13 cellular contexts compared by ENCODE assay signal in the genomic region with DNA sequence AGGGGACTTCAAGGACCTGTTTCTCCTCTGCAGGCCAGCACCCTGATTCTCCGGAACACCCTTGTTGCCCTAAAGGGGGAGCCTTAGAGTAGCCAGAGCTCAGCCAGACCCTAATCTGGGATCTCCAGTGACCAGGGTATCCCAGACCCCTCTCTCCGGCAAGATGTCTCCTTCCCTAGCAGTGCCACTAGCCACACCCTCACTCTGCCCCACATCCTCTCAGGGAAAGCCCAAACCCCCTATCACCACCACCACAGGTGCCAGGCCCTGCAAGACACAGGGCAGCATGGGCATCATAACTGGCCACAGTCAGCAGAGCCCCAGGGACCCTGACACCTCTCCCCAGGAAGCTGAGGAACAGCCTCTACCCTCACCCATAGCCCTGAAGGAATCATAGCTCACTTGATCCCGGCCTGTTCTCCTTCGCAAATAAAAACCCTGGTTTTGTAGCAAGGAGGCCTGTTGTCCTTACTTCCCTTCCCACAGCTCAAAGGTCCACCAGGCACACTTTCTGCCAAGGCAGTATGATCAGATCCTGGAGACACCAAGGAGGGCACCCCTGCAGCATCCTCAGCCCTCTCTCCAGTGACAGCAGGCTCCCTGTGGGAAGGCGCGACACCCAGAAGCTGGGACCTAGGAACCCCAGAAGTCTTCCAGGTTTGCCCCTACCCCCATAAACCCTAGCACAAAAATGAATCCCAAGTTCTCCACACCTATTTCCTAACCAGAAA. TPM values are rescaled to one million over a fixed set of nuclear protein-coding genes. Genes with fewer than 3 reads are reported as not detected.
A peak's percentile ranks its signal among the peaks of the same experiment; 100 is the strongest.
DNase-seq lines count a peak whose midpoint lies in the region; ATAC-seq, FAIRE-seq and TF ChIP-seq lines count a peak whose summit lies in the region.
"Had no signal": no experiment of that assay in that cellular context is flagged by ENCODE, and none has a peak within 500 bp of the region (broad histone marks: within the 10 kb centered on the region; RNA-seq: fewer than 3 reads in every experiment).

No MANE protein-coding gene starts in this region.

- H3K9me3 Mint-ChIP-seq in activated naive CD4-positive, alpha-beta T cell treated with anti-CD3 and anti-CD28 coated beads, Interleukin-2, amount 50 U/mL, for 24 hours: no peaks in the 10 kb centered on the region
- no peaks in the 10 kb centered on the region for H3K9me3 Mint-ChIP-seq in stimulated activated effector memory CD8-positive, alpha-beta T cell treated with anti-CD3 and anti-CD28 coated beads, Interleukin-12 subunit alpha, Interleukin-12 subunit beta, amount 100 ng/mL, for 72 hours

- H3K4me1 ChIP-seq in PC-3 (ENCODE audit: insufficient read depth, low read length): peaks cover 24% of the 10 kb centered on the region

- peaks cover under 1% of the 10 kb centered on the region for H3F3A ChIP-seq in PC-3 (ENCODE audit: low read length, unreplicated experiment)

- H3K27me3 Mint-ChIP-seq in activated naive CD4-positive, alpha-beta T cell treated with anti-CD3 and anti-CD28 coated beads, Interleukin-2, amount 50 U/mL, for 24 hours: no peaks in the 10 kb centered on the region

- H3K27me3 ChIP-seq in PC-3 (ENCODE audit: low read length): no peaks in the 10 kb centered on the region
- H3K27me3 ChIP-seq: adrenal gland, testis had no signal

- H2AFZ ChIP-seq in PC-3 (ENCODE audit: low read length): no peak overlapping the region

- peaks cover 42% of the 10 kb centered on the region for H3K79me2 ChIP-seq in PC-3 (ENCODE audit: low read length)

- no peak for FAIRE-seq in HTR-8/SVneo (lab: Jason Lieb, UNC)

- CTCF ChIA-PET in PC-3 (lab: Charles Lee): no interaction called here

- no peak overlapping the region for H3K9ac ChIP-seq in PC-3 (ENCODE audit: low read length)

- no peak overlapping the region for H3K4me2 ChIP-seq in PC-3 (ENCODE audit: low read length)

- peaks cover 49% of the 10 kb centered on the region for H4K20me1 ChIP-seq in PC-3 (ENCODE audit: low read length)

- peaks cover 26% of the 10 kb centered on the region for H3K36me3 Mint-ChIP-seq in activated naive CD4-positive, alpha-beta T cell treated with anti-CD3 and anti-CD28 coated beads, Interleukin-2, amount 50 U/mL, for 24 hours
- H3K36me3 Mint-ChIP-seq in stimulated activated effector memory CD8-positive, alpha-beta T cell treated with anti-CD3 and anti-CD28 coated beads, Interleukin-12 subunit alpha, Interleukin-12 subunit beta, amount 100 ng/mL, for 72 hours: peaks cover 83% of the 10 kb centered on the region

- H3K4me3 Mint-ChIP-seq in activated naive CD4-positive, alpha-beta T cell treated with anti-CD3 and anti-CD28 coated beads, Interleukin-2, amount 50 U/mL, for 24 hours: no peak overlapping the region
- H3K4me3 Mint-ChIP-seq in stimulated activated effector memory CD8-positive, alpha-beta T cell treated with anti-CD3 and anti-CD28 coated beads, Interleukin-12 subunit alpha, Interleukin-12 subunit beta, amount 100 ng/mL, for 72 hours: no peak overlapping the region

- H3K27ac ChIP-seq in PC-3 (ENCODE audit: low read length): no peak overlapping the region
- H3K27ac ChIP-seq: adrenal gland, testis had no signal

- intact Hi-C loops in PC-3 (cut with micrococcal nuclease): no loop called here

- no peaks in the 10 kb centered on the region for H3K9me2 ChIP-seq in PC-3 (replicated peaks; ENCODE audit: low read length)

- H3K27ac Mint-ChIP-seq in activated naive CD4-positive, alpha-beta T cell treated with anti-CD3 and anti-CD28 coated beads, Interleukin-2, amount 50 U/mL, for 24 hours: peak overlapping the region; percentile 70
- H3K27ac Mint-ChIP-seq in stimulated activated effector memory CD8-positive, alpha-beta T cell treated with anti-CD3 and anti-CD28 coated beads, Interleukin-12 subunit alpha, Interleukin-12 subunit beta, amount 100 ng/mL, for 72 hours: peak overlapping the region; percentile 88

- peaks cover 38% of the 10 kb centered on the region for H3K4me1 Mint-ChIP-seq in activated naive CD4-positive, alpha-beta T cell treated with anti-CD3 and anti-CD28 coated beads, Interleukin-2, amount 50 U/mL, for 24 hours
- H3K4me1 Mint-ChIP-seq in stimulated activated effector memory CD8-positive, alpha-beta T cell treated with anti-CD3 and anti-CD28 coated beads, Interleukin-12 subunit alpha, Interleukin-12 subunit beta, amount 100 ng/mL, for 72 hours: peaks cover 47% of the 10 kb centered on the region

- no TSS peak for BruUV-seq in PC-3 (replicated peaks; lab: Mats Ljungman, UMichigan)

- H3K9me3 ChIP-seq in PC-3 (ENCODE audit: low read length): no peaks in the 10 kb centered on the region
- H3K9me3 ChIP-seq: adrenal gland, testis had no signal

- peak; percentile 48 for TF ChIP-seq CTCF in PC-3 (conservative IDR thresholded peaks at IDR 0.05; ENCODE audit: low read depth, low read length)
- peak; percentile 9 for TF ChIP-seq CTCF in epithelial cell of proximal tubule (conservative IDR thresholded peaks at IDR 0.05; ENCODE audit: low read depth, low read length)

- ATAC-seq in PC-3 (no peak), HG03565 (IDR thresholded peaks at IDR 0.05; ENCODE audit: unreplicated experiment) (no peak)
- ATAC-seq in stimulated activated effector memory CD8-positive, alpha-beta T cell treated with anti-CD3 and anti-CD28 coated beads, Interleukin-12 subunit alpha, Interleukin-12 subunit beta, amount 100 ng/mL, for 72 hours: no peak
- ATAC-seq: HCT116 had no signal

- H3K36me3 ChIP-seq in PC-3 (ENCODE audit: low read depth, low read length): peaks cover 56% of the 10 kb centered on the region

- H3K4me3 ChIP-seq in PC-3 (ENCODE audit: low read length): no peak overlapping the region
- no peak overlapping the region for H3K4me3 ChIP-seq in epithelial cell of proximal tubule (ENCODE audit: low read depth, low read length)
- H3K4me3 ChIP-seq: adrenal gland, testis had no signal

- POLR2A ChIA-PET in PC-3 (lab: Charles Lee; ENCODE audit: unreplicated experiment): no interaction called here

- no peak for DNase-seq in activated naive CD4-positive, alpha-beta T cell treated with Interleukin-2 at 50 U/mL for 16 hours
- DNase-seq in PC-3 (no peak), epithelial cell of proximal tubule (ENCODE audit: low read depth) (no peak), HTR-8/SVneo (ENCODE audit: insufficient read length, low spot score) (no peak), putamen (ENCODE audit: low spot score) (no peak)
- peak in 1 of 2 donors; percentile 49 for DNase-seq in stimulated activated effector memory CD8-positive, alpha-beta T cell treated with anti-CD3 and anti-CD28 coated beads, Interleukin-12 subunit alpha, Interleukin-12 subunit beta, amount 100 ng/mL, for 72 hours (ENCODE audit: low spot score in 2 of 2)
- DNase-seq: stimulated activated CD4-positive, alpha-beta T cell treated with anti-CD3 and anti-CD28 coated beads, Interleukin-15, amount 100 ng/mL, for 24 hours; T-helper 9 cell; testis had no signal

RNA-seq across cellular contexts. Expression of a gene that starts 4.6 kb away (rescaled TPM):
- total RNA-seq in PC-3 (2014; rRNA removed) (2,710 and 3,139 TPM in 2 replicates), epithelial cell of proximal tubule (2,195 and 2,365 TPM in 2 replicates)

RNA-seq across cellular contexts. Expression of a gene that starts 6.8 kb away (rescaled TPM):
- total RNA-seq in PC-3 (2014; rRNA removed) (82.0 and 94.6 TPM in 2 replicates), epithelial cell of proximal tubule (57.2 and 71.8 TPM in 2 replicates)

RNA-seq across cellular contexts. Expression of a gene that starts 19.2 kb away (rescaled TPM):
- total RNA-seq in PC-3 (2014; rRNA removed): 2.6 and 4.5 TPM in 2 replicates
- total RNA-seq in epithelial cell of proximal tubule: 45.1 and 94.7 TPM in 2 replicates

RNA-seq across cellular contexts. Expression of a gene that starts 19.7 kb away (rescaled TPM):
- total RNA-seq in PC-3 (2014; rRNA removed) (not detected in 2 replicates), epithelial cell of proximal tubule (2.1 TPM in 1 of 2 replicates, not detected in the other)

RNA-seq across cellular contexts. Expression of a gene that starts 26.2 kb away (rescaled TPM):
- total RNA-seq in PC-3 (2014; rRNA removed) (0.11 TPM in 1 of 2 replicates, not detected in the other), epithelial cell of proximal tubule (0.51 and 1.2 TPM in 2 replicates)
